20 cellular contexts compared by ENCODE assay signal in genomic region chr11:133181066-133181465, GRCh38.
DNase-seq lines count a peak whose midpoint lies in the region; TF ChIP-seq lines count a peak whose summit lies in the region.
"Had no signal": no experiment of that assay in that cellular context is flagged by ENCODE, and none has a peak within 500 bp of the region (broad histone marks: within the 10 kb centered on the region; RNA-seq: fewer than 3 reads in every experiment).

No MANE protein-coding gene starts in this region.

- H3K36me3 ChIP-seq in prostate gland, result no peaks in the 10 kb centered on the region
- H3K36me3 ChIP-seq: BLaER1 had no signal

- no peaks in the 10 kb centered on the region for H3K36me3 Mint-ChIP-seq in activated T-helper 2 cell treated with anti-CD3 and anti-CD28 coated beads, Interferon-gamma antibody, Interleukin-2, Interleukin-4, amounts not matched to agents 10 μg/mL and 5 μg/mL and 100 μg/mL, durations not matched to agents 14 hours and 24 hours and 36 hours (ENCODE audit: low read depth)
- H3K36me3 Mint-ChIP-seq: CD4-positive, CD25-positive, alpha-beta regulatory T cell; CD8-positive, alpha-beta T cell had no signal

- DNase-seq in HT-29 (ENCODE audit: low spot score), result peak; percentile 9
- peak; percentile 48 for DNase-seq in NCI-H748 treated with DMSO at 0.1 percent for 48 hours (lab: John Stamatoyannopoulos, UW)
- DNase-seq in prostate gland (ENCODE audit: low spot score), result peak; percentile 19
- DNase-seq in activated naive CD4-positive, alpha-beta T cell treated with anti-CD3 and anti-CD28 coated beads, Interleukin-2, amount 50 U/mL, for 16 hours, result no peak
- DNase-seq in activated T-helper 2 cell treated with anti-CD3 and anti-CD28 coated beads, Interferon-gamma antibody, Interleukin-2, Interleukin-4, amounts not matched to agents 10 μg/mL and 5 μg/mL and 100 μg/mL, durations not matched to agents 14 hours and 24 hours and 36 hours (ENCODE audit: low spot score), result no peak
- DNase-seq in NK-92 (lab: John Stamatoyannopoulos, UW; ENCODE audit: unreplicated experiment), result no peak
- DNase-seq: Caco-2; CD4-positive, CD25-positive, alpha-beta regulatory T cell; CD8-positive, alpha-beta T cell; DMS 273 treated with DMSO at 0.1 percent for 48 hours; DMS79; EL; GDM1; H9 had no signal

- no peaks in the 10 kb centered on the region for H3K27me3 Mint-ChIP-seq in activated T-helper 2 cell treated with anti-CD3 and anti-CD28 coated beads, Interferon-gamma antibody, Interleukin-2, Interleukin-4, amounts not matched to agents 10 μg/mL and 5 μg/mL and 100 μg/mL, durations not matched to agents 14 hours and 24 hours and 36 hours (ENCODE audit: low read depth)
- H3K27me3 Mint-ChIP-seq: B cell had no signal

- WGBS in prostate gland, result 44% methylated on average over 10 of the region's 10 CpGs

- no peak overlapping the region for H3K4me3 ChIP-seq in prostate gland
- H3K4me3 ChIP-seq: BLaER1, GM12878, GM23338 had no signal

- no peaks in the 10 kb centered on the region for H3K4me1 Mint-ChIP-seq in activated T-helper 2 cell treated with anti-CD3 and anti-CD28 coated beads, Interferon-gamma antibody, Interleukin-2, Interleukin-4, amounts not matched to agents 10 μg/mL and 5 μg/mL and 100 μg/mL, durations not matched to agents 14 hours and 24 hours and 36 hours (ENCODE audit: low read depth)
- H3K4me1 Mint-ChIP-seq: CD4-positive, CD25-positive, alpha-beta regulatory T cell; GM23338; H9 had no signal

- TF ChIP-seq CTCF in prostate gland (IDR thresholded peaks at IDR 0.05), result no peak

- H3K4me1 ChIP-seq in prostate gland (replicated peaks), result no peaks in the 10 kb centered on the region
- H3K4me1 ChIP-seq: Caco-2 had no signal

- no peak for TF ChIP-seq POLR2A in prostate gland (IDR thresholded peaks at IDR 0.05)

- intact Hi-C loops in prostate gland (cut with DNase I), result no loop called here
- intact Hi-C loops in activated T-helper 2 cell treated with anti-CD3 and anti-CD28 coated beads, Interferon-gamma antibody, Interleukin-2, Interleukin-4, amounts not matched to agents 10 μg/mL and 5 μg/mL and 100 μg/mL, durations not matched to agents 14 hours and 24 hours and 36 hours (cut with micrococcal nuclease), result no loop called here

- H3K27me3 ChIP-seq in prostate gland (replicated peaks; ENCODE audit: insufficient read depth), result no peaks in the 10 kb centered on the region
- H3K27me3 ChIP-seq: BLaER1 had no signal

- no peaks in the 10 kb centered on the region for H3K9me3 Mint-ChIP-seq in activated T-helper 2 cell treated with anti-CD3 and anti-CD28 coated beads, Interferon-gamma antibody, Interleukin-2, Interleukin-4, amounts not matched to agents 10 μg/mL and 5 μg/mL and 100 μg/mL, durations not matched to agents 14 hours and 24 hours and 36 hours
- H3K9me3 Mint-ChIP-seq: CD8-positive, alpha-beta T cell; GM23338; H9 had no signal

- H3K27ac Mint-ChIP-seq in activated T-helper 2 cell treated with anti-CD3 and anti-CD28 coated beads, Interferon-gamma antibody, Interleukin-2, Interleukin-4, amounts not matched to agents 10 μg/mL and 5 μg/mL and 100 μg/mL, durations not matched to agents 14 hours and 24 hours and 36 hours, result no peak overlapping the region
- H3K27ac Mint-ChIP-seq: B cell; CD4-positive, CD25-positive, alpha-beta regulatory T cell; CD8-positive, alpha-beta T cell; GM23338 had no signal

- H3K4me3 Mint-ChIP-seq in activated T-helper 2 cell treated with anti-CD3 and anti-CD28 coated beads, Interferon-gamma antibody, Interleukin-2, Interleukin-4, amounts not matched to agents 10 μg/mL and 5 μg/mL and 100 μg/mL, durations not matched to agents 14 hours and 24 hours and 36 hours (ENCODE audit: low read depth), result no peak overlapping the region
- H3K4me3 Mint-ChIP-seq: B cell; CD4-positive, CD25-positive, alpha-beta regulatory T cell; CD8-positive, alpha-beta T cell; GM23338; H9 had no signal

- no peak overlapping the region for H3K27ac ChIP-seq in prostate gland
- H3K27ac ChIP-seq: 22Rv1, BLaER1, C4-2B had no signal

- H3K9me3 ChIP-seq in prostate gland, result no peaks in the 10 kb centered on the region
- H3K9me3 ChIP-seq: BLaER1, Caco-2 had no signal

Comparison
In these comparisons a context has a peak if more than half of its experiments do, and no peak if none do; other contexts are left out.
1. DNase-seq: peak in HT-29 (single experiment), NCI-H748 treated with DMSO at 0.1 percent for 48 hours (single experiment) and prostate gland (single experiment); none in activated naive CD4-positive, alpha-beta T cell treated with anti-CD3 and anti-CD28 coated beads, Interleukin-2, amount 50 U/mL, for 16 hours (single experiment), activated T-helper 2 cell treated with anti-CD3 and anti-CD28 coated beads, Interferon-gamma antibody, Interleukin-2, Interleukin-4, amounts not matched to agents 10 μg/mL and 5 μg/mL and 100 μg/mL, durations not matched to agents 14 hours and 24 hours and 36 hours (single experiment) and NK-92 (single experiment).